ENCODE assay signal across 19 cellular contexts in genomic region chr22:48424201-48424627, GRCh38.
"Had no signal": no experiment of that assay in that cellular context is flagged by ENCODE, and none has a peak within 500 bp of the region (broad histone marks: within the 10 kb centered on the region; RNA-seq: fewer than 3 reads in every experiment).

No MANE protein-coding gene starts in this region.

- ATAC-seq: effector memory CD8-positive, alpha-beta T cell; foreskin keratinocyte; left lung; lower lobe of right lung; natural killer cell treated with Interleukin-12 subunit alpha and Interleukin-12 subunit beta and Interleukin-15 and Interleukin-18, amount 100 ng/mL, for 72 hours had no signal

- H3K9ac ChIP-seq: neural progenitor cell had no signal

- H3K27me3 ChIP-seq: foreskin keratinocyte, left lung, neural progenitor cell had no signal

- H2AFZ ChIP-seq: neural progenitor cell had no signal

- H3K4me2 ChIP-seq: neural progenitor cell had no signal

- H3K4me1 ChIP-seq: esophagus squamous epithelium, foreskin keratinocyte, left lung, lower lobe of right lung, stomach had no signal

- H3K9me3 Mint-ChIP-seq: dendritic cell treated with granulocyte-macrophage colony-stimulating factor and Interleukin-4, amounts not matched to agents 40 ng/mL and 50 ng/mL, for 4 days; effector memory CD8-positive, alpha-beta T cell; natural killer cell treated with Interleukin-12 subunit alpha and Interleukin-12 subunit beta and Interleukin-15 and Interleukin-18, amount 100 ng/mL, for 72 hours; neural progenitor cell had no signal

- DNase-seq: central memory CD4-positive, alpha-beta T cell; effector memory CD8-positive, alpha-beta T cell; esophagus squamous epithelium; foreskin keratinocyte; hippocampal formation; lower lobe of right lung; occipital lobe; small intestine; stimulated activated CD4-positive, alpha-beta T cell treated with anti-CD3 and anti-CD28 coated beads, Interleukin-12 subunit alpha, Interleukin-12 subunit beta, amount 100 ng/mL, for 4 hours; stimulated activated naive CD4-positive, alpha-beta T cell; stomach; substantia nigra; trophoblast cell had no signal

- H3K27ac ChIP-seq: epithelial cell of prostate, esophagus squamous epithelium, foreskin keratinocyte, left lung, lower lobe of right lung, neural progenitor cell, stomach had no signal

- H3K4me3 Mint-ChIP-seq: dendritic cell treated with granulocyte-macrophage colony-stimulating factor and Interleukin-4, amounts not matched to agents 40 ng/mL and 50 ng/mL, for 4 days; effector memory CD8-positive, alpha-beta T cell; memory B cell; natural killer cell treated with Interleukin-12 subunit alpha and Interleukin-12 subunit beta and Interleukin-15 and Interleukin-18, amount 100 ng/mL, for 72 hours had no signal

- H3K36me3 Mint-ChIP-seq: memory B cell; natural killer cell treated with Interleukin-12 subunit alpha and Interleukin-12 subunit beta and Interleukin-15 and Interleukin-18, amount 100 ng/mL, for 72 hours; neural progenitor cell had no signal

- H3K4me3 ChIP-seq: esophagus squamous epithelium, left lung, lower lobe of right lung, neural progenitor cell, stomach had no signal

- H3K36me3 ChIP-seq: esophagus squamous epithelium, left lung, lower lobe of right lung, neural progenitor cell, stomach had no signal

- H3K4me1 Mint-ChIP-seq: memory B cell had no signal

- H3K9me3 ChIP-seq: esophagus squamous epithelium, left lung, lower lobe of right lung, stomach had no signal

- H3K27ac Mint-ChIP-seq: dendritic cell treated with granulocyte-macrophage colony-stimulating factor and Interleukin-4, amounts not matched to agents 40 ng/mL and 50 ng/mL, for 4 days; effector memory CD8-positive, alpha-beta T cell; memory B cell; natural killer cell treated with Interleukin-12 subunit alpha and Interleukin-12 subunit beta and Interleukin-15 and Interleukin-18, amount 100 ng/mL, for 72 hours; neural progenitor cell had no signal
